In genomic region chr19:53894736-53895135, GRCh38 we compare ENCODE assay signal across 1 cellular context.
TF ChIP-seq lines count a peak whose summit lies in the region.

No MANE protein-coding gene starts in this region.

TF ChIP-seq in HCT116, 20 proteins besides CTCF, POLR2A, EP300 and RAD21 (continued from another document):
- no peak for TF ChIP-seq POLR2AphosphoS5 (IDR thresholded peaks at IDR 0.05; ENCODE audit: low read depth, low read length)
- no peak for TF ChIP-seq EZH2phosphoT487 (IDR thresholded peaks at IDR 0.05; ENCODE audit: borderline replicate concordance)
- TF ChIP-seq JUND (IDR thresholded peaks at IDR 0.05) = no peak
- TF ChIP-seq ZNF274 (IDR thresholded peaks at IDR 0.05; ENCODE audit: low read depth, low read length) = no peak
- no peak for TF ChIP-seq YY1 (IDR thresholded peaks at IDR 0.05; ENCODE audit: extremely low read depth, insufficient replicate concordance, low read depth, low read length)
- no peak for TF ChIP-seq FOSL1 (IDR thresholded peaks at IDR 0.05; ENCODE audit: low read depth)
- TF ChIP-seq CEBPB (IDR thresholded peaks at IDR 0.05; ENCODE audit: low read depth) = no peak
- TF ChIP-seq ZBTB33 (IDR thresholded peaks at IDR 0.05; ENCODE audit: extremely low read depth, insufficient replicate concordance, low read length) = no peak
- no peak for TF ChIP-seq CBX3 (IDR thresholded peaks at IDR 0.05; ENCODE audit: low read depth)
- TF ChIP-seq ATF3 (IDR thresholded peaks at IDR 0.05) = no peak
- no peak for TF ChIP-seq MAX (IDR thresholded peaks at IDR 0.05)
- TF ChIP-seq EGR1 (IDR thresholded peaks at IDR 0.05; ENCODE audit: low read depth) = no peak
